ENCODE assay signal across 18 cellular contexts in genomic region chr7:18144171-18144570, GRCh38.
DNase-seq lines count a peak whose midpoint lies in the region; ATAC-seq and TF ChIP-seq lines count a peak whose summit lies in the region.
"Had no signal": no experiment of that assay in that cellular context is flagged by ENCODE, and none has a peak within 500 bp of the region (broad histone marks: within the 10 kb centered on the region; RNA-seq: fewer than 3 reads in every experiment).

No MANE protein-coding gene starts in this region.

- no peaks in the 10 kb centered on the region for H3K9me3 ChIP-seq in Loucy (ENCODE audit: insufficient read depth, low read depth, low read length)
- H3K9me3 ChIP-seq in SK-N-SH, result no peaks in the 10 kb centered on the region; the same call in 1 of the 2 replicates
- H3K9me3 ChIP-seq: adrenal gland had no signal

- peak; percentile 44 for ATAC-seq in GM19468 (IDR thresholded peaks at IDR 0.05; ENCODE audit: extremely low read depth, unreplicated experiment)
- ATAC-seq in activated B cell treated with CpG ODN at 0.5 μM for 24 hours (ENCODE audit: low read depth), result peak; percentile 21
- ATAC-seq: activated T-cell treated with anti-CD3 and anti-CD28 coated beads, Interleukin-2, amount 50 U/mL, for 4 hours; foreskin keratinocyte had no signal

- H2AFZ ChIP-seq in Loucy (ENCODE audit: low read length) (peak overlapping the region; percentile 9; the same call in 1 of the 2 replicates), SK-N-SH (ENCODE audit: low read depth) (no peak overlapping the region)

- H4K20me1 ChIP-seq in Loucy (ENCODE audit: insufficient read depth, low read length, poor library complexity, severe bottlenecking) (no peaks in the 10 kb centered on the region), SK-N-SH (ENCODE audit: insufficient read depth) (no peaks in the 10 kb centered on the region)

- no peak overlapping the region for H3K9ac ChIP-seq in Loucy (ENCODE audit: low read depth, low read length, poor library complexity, severe bottlenecking)
- no peak overlapping the region for H3K9ac ChIP-seq in SK-N-SH

- no peak for TF ChIP-seq EP300 in SK-N-SH (IDR thresholded peaks at IDR 0.05; ENCODE audit: borderline replicate concordance in 1 of 2, low read depth in 1 of 2, low read length in 1 of 2)

- intact Hi-C loops in activated B cell treated with CpG ODN at 0.5 μM for 24 hours (cut with micrococcal nuclease), result no loop called here

- H3K4me1 ChIP-seq in Loucy (ENCODE audit: insufficient read depth, low read length, poor library complexity, severe bottlenecking) (no peaks in the 10 kb centered on the region), SK-N-SH (ENCODE audit: control insufficient read depth in 1 of 2, insufficient read depth in 2 of 2, low read depth in 1 of 2, low read length in 1 of 2) (no peaks in the 10 kb centered on the region)
- H3K4me1 ChIP-seq: adrenal gland, foreskin keratinocyte had no signal

- H3K4me3 Mint-ChIP-seq in activated B cell treated with CpG ODN at 0.5 μM for 24 hours, result no peak overlapping the region
- H3K4me3 Mint-ChIP-seq: activated T-cell treated with anti-CD3 and anti-CD28 coated beads, Interleukin-2, amount 50 U/mL, for 4 hours; stimulated activated naive CD8-positive, alpha-beta T cell treated with anti-CD3 and anti-CD28 coated beads, Interleukin-15, Interleukin-2, amounts not matched to agents 100 ng/mL and 50 ng/mL, for 24 hours had no signal

- no peak overlapping the region for H3K4me3 ChIP-seq in Loucy (ENCODE audit: low read length, poor library complexity, severe bottlenecking)
- no peak overlapping the region for H3K4me3 ChIP-seq in SK-N-SH (ENCODE audit: low read depth in 2 of 2, low read length in 1 of 2)
- H3K4me3 ChIP-seq: adrenal gland, skin epidermis had no signal

- H3K9me2 ChIP-seq in Loucy (replicated peaks; ENCODE audit: low read depth, low read length), result no peaks in the 10 kb centered on the region
- H3K9me2 ChIP-seq in SK-N-SH, result no peaks in the 10 kb centered on the region

- peaks cover 3% of the 10 kb centered on the region for H3K27me3 Mint-ChIP-seq in activated B cell treated with CpG ODN at 0.5 μM for 24 hours

- H3K9me3 Mint-ChIP-seq in activated B cell treated with CpG ODN at 0.5 μM for 24 hours, result no peaks in the 10 kb centered on the region
- H3K9me3 Mint-ChIP-seq: activated T-cell treated with anti-CD3 and anti-CD28 coated beads, Interleukin-2, amount 50 U/mL, for 4 hours; stimulated activated naive CD8-positive, alpha-beta T cell treated with anti-CD3 and anti-CD28 coated beads, Interleukin-15, Interleukin-2, amounts not matched to agents 100 ng/mL and 50 ng/mL, for 24 hours had no signal

- H3K36me3 Mint-ChIP-seq in activated B cell treated with CpG ODN at 0.5 μM for 24 hours (ENCODE audit: low read depth), result no peaks in the 10 kb centered on the region

- H3F3A ChIP-seq in Loucy (ENCODE audit: low read depth) (no peaks in the 10 kb centered on the region), SK-N-SH (replicated peaks; ENCODE audit: insufficient read depth) (no peaks in the 10 kb centered on the region)

- H3K4me1 Mint-ChIP-seq in activated B cell treated with CpG ODN at 0.5 μM for 24 hours, result peaks cover 6% of the 10 kb centered on the region

- no peak overlapping the region for H3K4me2 ChIP-seq in Loucy (ENCODE audit: low read depth, low read length, poor library complexity, severe bottlenecking)
- no peak overlapping the region for H3K4me2 ChIP-seq in SK-N-SH

- no peak for TF ChIP-seq RAD21 in SK-N-SH (IDR thresholded peaks at IDR 0.05; ENCODE audit: low read length)

- no peak overlapping the region for H3K27ac ChIP-seq in SK-N-SH (ENCODE audit: low read depth in 2 of 2, low read length in 1 of 2)
- H3K27ac ChIP-seq: adrenal gland, foreskin keratinocyte had no signal

- DNase-seq in AML-193 (lab: John Stamatoyannopoulos, UW), result peak; percentile 21 to 28
- DNase-seq in activated B cell treated with CpG ODN at 0.5 μM for 24 hours, result no peak
- DNase-seq in activated naive CD4-positive, alpha-beta T cell (lab: John Stamatoyannopoulos, UW), result no peak
- DNase-seq in SK-N-SH, result no peak
- no peak for DNase-seq in kidney tubule cell (ENCODE audit: low spot score)
- no peak for DNase-seq in midbrain (lab: John Stamatoyannopoulos, UW)
- DNase-seq: activated CD4-positive, alpha-beta T cell treated with anti-CD3 and anti-CD28 coated beads, Interleukin-2, amount 50 U/mL, for 1 hour; activated T-cell treated with anti-CD3 and anti-CD28 coated beads, Interleukin-2, amount 50 U/mL, for 4 hours; adrenal gland; COR-L47; foreskin keratinocyte; GF-D8; NCI-H1436 treated with DMSO at 0.1 percent for 48 hours; NCI-H524 treated with DMSO at 0.1 percent for 48 hours had no signal

- CTCF ChIA-PET in activated B cell treated with CpG ODN at 0.5 μM for 24 hours (lab: Charles Lee) (no interaction called here), SK-N-SH (lab: Yijun Ruan, JAX) (interaction anchor here (1.0 kb wide), 1 partner anchor 55 kb away, joined by 3 read pairs; no protein-coding TSS in a partner anchor)

- no peak overlapping the region for H3K27ac Mint-ChIP-seq in activated B cell treated with CpG ODN at 0.5 μM for 24 hours
- H3K27ac Mint-ChIP-seq: stimulated activated naive CD8-positive, alpha-beta T cell treated with anti-CD3 and anti-CD28 coated beads, Interleukin-15, Interleukin-2, amounts not matched to agents 100 ng/mL and 50 ng/mL, for 24 hours had no signal

- no peak for TF ChIP-seq CTCF in Loucy (conservative IDR thresholded peaks at IDR 0.05; ENCODE audit: low read length)
- no peak for TF ChIP-seq CTCF in activated B cell treated with CpG ODN at 0.5 μM for 24 hours (IDR thresholded peaks at IDR 0.05)
- TF ChIP-seq CTCF in SK-N-SH (IDR thresholded peaks at IDR 0.05), result no peak

- no peaks in the 10 kb centered on the region for H3K36me3 ChIP-seq in Loucy (ENCODE audit: insufficient read depth, low read length)
- no peaks in the 10 kb centered on the region for H3K36me3 ChIP-seq in SK-N-SH (replicated peaks in 1 of 2; ENCODE audit: control insufficient read depth in 1 of 2, insufficient read depth in 2 of 2, low read length in 1 of 2)
- H3K36me3 ChIP-seq: adrenal gland had no signal

- WGBS in SK-N-SH (ENCODE audit: low lambda C conversion rate), result 3% methylated on average over 1 of the region's 1 CpG

- H3K79me2 ChIP-seq in Loucy (ENCODE audit: insufficient read depth, low read length) (no peaks in the 10 kb centered on the region), SK-N-SH (ENCODE audit: insufficient read depth) (no peaks in the 10 kb centered on the region)

- H3K27me3 ChIP-seq in Loucy (ENCODE audit: insufficient read depth, low read length, poor library complexity, severe bottlenecking), result no peaks in the 10 kb centered on the region
- H3K27me3 ChIP-seq in SK-N-SH (ENCODE audit: insufficient read depth), result peaks cover 16% of the 10 kb centered on the region; the same call in 1 of the 2 replicates
- H3K27me3 ChIP-seq: adrenal gland had no signal

- POLR2A ChIA-PET in activated B cell treated with CpG ODN at 0.5 μM for 24 hours (lab: Charles Lee), result no interaction called here
- POLR2A ChIA-PET in SK-N-SH (lab: Yijun Ruan, JAX), result no interaction called here

TF ChIP-seq in SK-N-SH, 30 proteins besides CTCF, POLR2A, EP300 and RAD21 (continues in another document):
- TF ChIP-seq RXRA (IDR thresholded peaks at IDR 0.05; ENCODE audit: borderline replicate concordance, low read depth) (no peak), IRF3 (IDR thresholded peaks at IDR 0.05; ENCODE audit: low read depth, low read length) (no peak), ELF1 (IDR thresholded peaks at IDR 0.05) (no peak), ZBTB33 (IDR thresholded peaks at IDR 0.05; ENCODE audit: borderline replicate concordance, low read depth) (no peak), GATA2 (CRISPR knock-in tag; IDR thresholded peaks at IDR 0.05) (no peak)

Comparison
In these comparisons a context has a peak if more than half of its experiments do, and no peak if none do; other contexts are left out.
1. DNase-seq: peak in AML-193 (2 of 2); none in activated B cell treated with CpG ODN at 0.5 μM for 24 hours (single experiment), activated naive CD4-positive, alpha-beta T cell (0 of 4), SK-N-SH (single experiment), kidney tubule cell (single experiment) and midbrain (single experiment).